ENCODE assay signal across 1 cellular context in the genomic region with DNA sequence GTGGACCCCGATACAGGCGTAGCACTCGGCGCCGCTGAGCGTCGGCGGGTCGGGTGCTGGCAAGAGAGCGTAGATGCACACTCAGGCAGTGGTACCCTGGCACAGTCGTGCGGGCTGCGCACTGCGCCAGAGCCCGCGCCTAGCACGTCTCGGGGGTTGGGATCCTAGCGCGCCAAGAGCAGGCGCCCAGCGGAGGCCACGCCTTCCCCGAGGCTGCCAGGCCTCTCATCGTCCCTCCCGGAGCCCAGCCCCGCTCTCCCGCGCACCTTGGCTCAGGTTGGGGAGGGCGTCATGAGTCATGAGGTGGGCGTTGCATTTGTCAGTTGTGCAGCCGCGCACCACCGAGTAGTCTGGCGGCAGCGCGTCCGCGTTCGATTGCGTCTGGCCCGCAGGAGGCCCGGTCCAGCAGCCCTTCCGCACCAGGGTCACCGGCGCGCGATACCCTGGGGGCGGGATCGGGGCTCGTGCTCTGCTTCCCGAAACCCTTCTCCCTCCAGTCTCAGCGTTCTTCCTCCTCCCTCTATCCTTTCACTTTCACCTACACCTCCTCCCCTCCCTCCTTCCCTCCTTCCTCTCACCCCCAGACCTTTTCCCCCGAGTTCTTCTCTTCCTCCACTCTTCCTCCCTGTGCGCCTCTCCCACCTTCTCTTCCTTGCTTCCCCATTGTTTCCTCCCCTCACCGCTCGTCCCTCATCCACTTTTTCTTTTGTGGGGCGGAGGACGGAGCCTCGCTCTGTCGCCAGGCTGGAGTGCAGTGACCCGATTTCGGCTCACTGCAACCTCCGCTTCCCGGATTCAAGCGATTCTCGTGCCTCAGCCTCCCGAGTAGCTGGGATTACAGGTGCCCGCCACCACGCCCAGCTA.
TF ChIP-seq lines count a peak whose summit lies in the region.

No MANE protein-coding gene starts in this region.

TF ChIP-seq in HEK293, 187 proteins besides CTCF, POLR2A, EP300 and RAD21 (continued from another document and continues in another):
- TF ChIP-seq, protein P1, sequence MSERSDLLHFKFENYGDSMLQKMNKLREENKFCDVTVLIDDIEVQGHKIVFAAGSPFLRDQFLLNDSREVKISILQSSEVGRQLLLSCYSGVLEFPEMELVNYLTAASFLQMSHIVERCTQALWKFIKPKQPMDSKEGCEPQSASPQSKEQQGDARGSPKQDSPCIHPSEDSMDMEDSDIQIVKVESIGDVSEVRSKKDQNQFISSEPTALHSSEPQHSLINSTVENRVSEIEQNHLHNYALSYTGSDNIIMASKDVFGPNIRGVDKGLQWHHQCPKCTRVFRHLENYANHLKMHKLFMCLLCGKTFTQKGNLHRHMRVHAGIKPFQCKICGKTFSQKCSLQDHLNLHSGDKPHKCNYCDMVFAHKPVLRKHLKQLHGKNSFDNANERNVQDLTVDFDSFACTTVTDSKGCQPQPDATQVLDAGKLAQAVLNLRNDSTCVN (tag by site-specific recombination; optimal IDR thresholded peaks at IDR 0.05), result peak; percentile 98
- TF ChIP-seq ZNF211 (tag by site-specific recombination; IDR thresholded peaks at IDR 0.05; ENCODE audit: low read depth) (no peak), ZNF560 (tag by site-specific recombination; IDR thresholded peaks at IDR 0.05; ENCODE audit: borderline replicate concordance) (no peak), ZNF561 (tag by site-specific recombination; IDR thresholded peaks at IDR 0.05; ENCODE audit: borderline replicate concordance) (peak; percentile 96), ZNF239 (tag by site-specific recombination; IDR thresholded peaks at IDR 0.05) (peak; percentile 74; the same call in 1 of the 2 replicates), ZNF398 (tag by site-specific recombination; IDR thresholded peaks at IDR 0.05) (peak; percentile 92), ZNF391 (tag by site-specific recombination; IDR thresholded peaks at IDR 0.05; ENCODE audit: borderline replicate concordance, low read depth) (peak; percentile 83; the same call in 1 of the 2 replicates), ZNF549 (tag by site-specific recombination; IDR thresholded peaks at IDR 0.05) (no peak), ZNF292 (tag by site-specific recombination; IDR thresholded peaks at IDR 0.05; ENCODE audit: borderline replicate concordance, low read depth) (no peak), ZNF664 (tag by site-specific recombination; IDR thresholded peaks at IDR 0.05) (peak; percentile 88), ZNF645 (tag by site-specific recombination; IDR thresholded peaks at IDR 0.05) (no peak; the same call in none of the 2 replicates), PATZ1 (tag by site-specific recombination; IDR thresholded peaks at IDR 0.05) (peak; percentile 98), KLF8 (tag by site-specific recombination; IDR thresholded peaks at IDR 0.05) (peak; percentile 91), ZNF530 (tag by site-specific recombination; IDR thresholded peaks at IDR 0.05; ENCODE audit: low read depth) (no peak), ZNF280D (tag by site-specific recombination; IDR thresholded peaks at IDR 0.05) (peak; percentile 98), ELK4 (IDR thresholded peaks at IDR 0.05; ENCODE audit: borderline replicate concordance, low read depth, low read length) (no peak), ZNF155 (tag by site-specific recombination; IDR thresholded peaks at IDR 0.05) (peak; percentile 87; the same call in 1 of the 2 replicates), OVOL3 (tag by site-specific recombination; IDR thresholded peaks at IDR 0.05) (peak; percentile 8; the same call in 1 of the 2 replicates), ZNF473 (tag by site-specific recombination; IDR thresholded peaks at IDR 0.05) (peak; percentile 73; the same call in 1 of the 2 replicates), ZNF623 (tag by site-specific recombination; IDR thresholded peaks at IDR 0.05) (peak; percentile 15; the same call in 1 of the 2 replicates), ZNF148 (tag by site-specific recombination; IDR thresholded peaks at IDR 0.05; ENCODE audit: borderline replicate concordance) (peak; percentile 86; the same call in 1 of the 2 replicates), KLF7 (tag by site-specific recombination; IDR thresholded peaks at IDR 0.05; ENCODE audit: borderline replicate concordance) (no peak; the same call in none of the 2 replicates), SETDB1 (IDR thresholded peaks at IDR 0.05; ENCODE audit: insufficient read length, low read length) (no peak), ZBTB48 (tag by site-specific recombination; IDR thresholded peaks at IDR 0.05) (peak; percentile 78), ZNF366 (tag by site-specific recombination; conservative IDR thresholded peaks at IDR 0.05) (peak; percentile 100), ZNF48 (tag by site-specific recombination; IDR thresholded peaks at IDR 0.05) (no peak), ZNF843 (tag by site-specific recombination; IDR thresholded peaks at IDR 0.05) (peak; percentile 85), ZNF350 (tag by site-specific recombination; IDR thresholded peaks at IDR 0.05) (no peak), FEZF1 (tag by site-specific recombination; IDR thresholded peaks at IDR 0.05) (no peak)
- TF ChIP-seq, protein P2, sequence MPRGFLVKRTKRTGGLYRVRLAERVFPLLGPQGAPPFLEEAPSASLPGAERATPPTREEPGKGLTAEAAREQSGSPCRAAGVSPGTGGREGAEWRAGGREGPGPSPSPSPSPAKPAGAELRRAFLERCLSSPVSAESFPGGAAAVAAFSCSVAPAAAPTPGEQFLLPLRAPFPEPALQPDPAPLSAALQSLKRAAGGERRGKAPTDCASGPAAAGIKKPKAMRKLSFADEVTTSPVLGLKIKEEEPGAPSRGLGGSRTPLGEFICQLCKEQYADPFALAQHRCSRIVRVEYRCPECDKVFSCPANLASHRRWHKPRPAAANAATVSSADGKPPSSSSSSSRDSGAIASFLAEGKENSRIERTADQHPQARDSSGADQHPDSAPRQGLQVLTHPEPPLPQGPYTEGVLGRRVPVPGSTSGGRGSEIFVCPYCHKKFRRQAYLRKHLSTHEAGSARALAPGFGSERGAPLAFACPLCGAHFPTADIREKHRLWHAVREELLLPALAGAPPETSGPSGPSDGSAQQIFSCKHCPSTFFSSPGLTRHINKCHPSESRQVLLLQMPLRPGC (tag by site-specific recombination; IDR thresholded peaks at IDR 0.05), result peak; percentile 79; the same call in 1 of the 2 replicates
- TF ChIP-seq, protein P3, sequence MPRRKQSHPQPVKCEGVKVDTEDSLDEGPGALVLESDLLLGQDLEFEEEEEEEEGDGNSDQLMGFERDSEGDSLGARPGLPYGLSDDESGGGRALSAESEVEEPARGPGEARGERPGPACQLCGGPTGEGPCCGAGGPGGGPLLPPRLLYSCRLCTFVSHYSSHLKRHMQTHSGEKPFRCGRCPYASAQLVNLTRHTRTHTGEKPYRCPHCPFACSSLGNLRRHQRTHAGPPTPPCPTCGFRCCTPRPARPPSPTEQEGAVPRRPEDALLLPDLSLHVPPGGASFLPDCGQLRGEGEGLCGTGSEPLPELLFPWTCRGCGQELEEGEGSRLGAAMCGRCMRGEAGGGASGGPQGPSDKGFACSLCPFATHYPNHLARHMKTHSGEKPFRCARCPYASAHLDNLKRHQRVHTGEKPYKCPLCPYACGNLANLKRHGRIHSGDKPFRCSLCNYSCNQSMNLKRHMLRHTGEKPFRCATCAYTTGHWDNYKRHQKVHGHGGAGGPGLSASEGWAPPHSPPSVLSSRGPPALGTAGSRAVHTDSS (tag by site-specific recombination; IDR thresholded peaks at IDR 0.05), result no peak
- TF ChIP-seq, protein P4, sequence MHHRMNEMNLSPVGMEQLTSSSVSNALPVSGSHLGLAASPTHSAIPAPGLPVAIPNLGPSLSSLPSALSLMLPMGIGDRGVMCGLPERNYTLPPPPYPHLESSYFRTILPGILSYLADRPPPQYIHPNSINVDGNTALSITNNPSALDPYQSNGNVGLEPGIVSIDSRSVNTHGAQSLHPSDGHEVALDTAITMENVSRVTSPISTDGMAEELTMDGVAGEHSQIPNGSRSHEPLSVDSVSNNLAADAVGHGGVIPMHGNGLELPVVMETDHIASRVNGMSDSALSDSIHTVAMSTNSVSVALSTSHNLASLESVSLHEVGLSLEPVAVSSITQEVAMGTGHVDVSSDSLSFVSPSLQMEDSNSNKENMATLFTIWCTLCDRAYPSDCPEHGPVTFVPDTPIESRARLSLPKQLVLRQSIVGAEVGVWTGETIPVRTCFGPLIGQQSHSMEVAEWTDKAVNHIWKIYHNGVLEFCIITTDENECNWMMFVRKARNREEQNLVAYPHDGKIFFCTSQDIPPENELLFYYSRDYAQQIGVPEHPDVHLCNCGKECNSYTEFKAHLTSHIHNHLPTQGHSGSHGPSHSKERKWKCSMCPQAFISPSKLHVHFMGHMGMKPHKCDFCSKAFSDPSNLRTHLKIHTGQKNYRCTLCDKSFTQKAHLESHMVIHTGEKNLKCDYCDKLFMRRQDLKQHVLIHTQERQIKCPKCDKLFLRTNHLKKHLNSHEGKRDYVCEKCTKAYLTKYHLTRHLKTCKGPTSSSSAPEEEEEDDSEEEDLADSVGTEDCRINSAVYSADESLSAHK (tag by site-specific recombination; IDR thresholded peaks at IDR 0.05), result peak; percentile 6
